ENCODE assay signal across 24 cellular contexts in genomic region chr1:193108471-193108870, GRCh38.
"Had no signal": no experiment of that assay in that cellular context is flagged by ENCODE, and none has a peak within 500 bp of the region (broad histone marks: within the 10 kb centered on the region; RNA-seq: fewer than 3 reads in every experiment).

No MANE protein-coding gene starts in this region.

- H3K27me3 Mint-ChIP-seq: activated CD4-positive, alpha-beta memory T cell treated with anti-CD3 and anti-CD28 coated beads, Interleukin-2, amount 10 ng/mL, durations not matched to agents 7 days and 5 days; activated naive CD8-positive, alpha-beta T cell; activated T-cell treated with anti-CD3 and anti-CD28 coated beads, Interleukin-2, amount 50 U/mL, for 24 hours had no signal

- H3K27ac ChIP-seq: body of pancreas had no signal

- H3K27ac Mint-ChIP-seq: activated CD4-positive, alpha-beta memory T cell treated with anti-CD3 and anti-CD28 coated beads, Interleukin-2, amount 10 ng/mL, durations not matched to agents 7 days and 5 days; activated CD4-positive, alpha-beta T cell treated with anti-CD3 and anti-CD28 coated beads, Interleukin-2, amount 10 ng/mL, durations not matched to agents 7 days and 5 days; activated naive CD8-positive, alpha-beta T cell; activated T-cell treated with anti-CD3 and anti-CD28 coated beads, Interleukin-2, amount 50 U/mL, for 24 hours; activated T-cell treated with anti-CD3 and anti-CD28 coated beads, Interleukin-2, amount 50 U/mL, for 72 hours; WTC11 had no signal

- H3K4me3 ChIP-seq: body of pancreas had no signal

- H3K9me3 ChIP-seq: body of pancreas had no signal

- H3K4me3 Mint-ChIP-seq: activated CD4-positive, alpha-beta memory T cell treated with anti-CD3 and anti-CD28 coated beads, Interleukin-2, amount 10 ng/mL, durations not matched to agents 7 days and 5 days; activated CD4-positive, alpha-beta T cell treated with anti-CD3 and anti-CD28 coated beads, Interleukin-2, amount 10 ng/mL, durations not matched to agents 7 days and 5 days; activated naive CD8-positive, alpha-beta T cell; activated T-cell treated with anti-CD3 and anti-CD28 coated beads, Interleukin-2, amount 50 U/mL, for 24 hours; activated T-cell treated with anti-CD3 and anti-CD28 coated beads, Interleukin-2, amount 50 U/mL, for 72 hours; WTC11 had no signal

- DNase-seq: activated CD4-positive, alpha-beta memory T cell treated with anti-CD3 and anti-CD28 coated beads, Interleukin-2, amount 10 ng/mL, durations not matched to agents 7 days and 5 days; activated CD4-positive, alpha-beta T cell treated with anti-CD3 and anti-CD28 coated beads for 1 hour; activated CD4-positive, alpha-beta T cell treated with anti-CD3 and anti-CD28 coated beads for 4 hours; activated CD4-positive, alpha-beta T cell treated with anti-CD3 and anti-CD28 coated beads, Interleukin-2, amount 10 ng/mL, durations not matched to agents 7 days and 5 days; activated CD4-positive, alpha-beta T cell treated with anti-CD3 and anti-CD28 coated beads, Interleukin-2, amount 50 U/mL, for 4 hours; activated CD8-positive, alpha-beta memory T cell treated with anti-CD3 and anti-CD28 coated beads, Interleukin-2, amount 50 U/mL, for 48 hours; activated gamma-delta T cell; activated naive CD4-positive, alpha-beta T cell; activated naive CD4-positive, alpha-beta T cell treated with anti-CD3 and anti-CD28 coated beads, Interleukin-2, amount 50 U/mL, for 16 hours; activated T-cell treated with anti-CD3 and anti-CD28 coated beads for 4 hours; activated T-cell treated with anti-CD3 and anti-CD28 coated beads, Interleukin-2, amount 50 U/mL, for 24 hours; activated T-cell treated with anti-CD3 and anti-CD28 coated beads, Interleukin-2, amount 50 U/mL, for 72 hours; amniotic stem cell; anterior cingulate cortex; body of pancreas; caudate nucleus; cortex of kidney; effector CD8-positive, alpha-beta T cell; head of caudate nucleus; T-helper 2 cell had no signal

- H3K36me3 Mint-ChIP-seq: activated naive CD8-positive, alpha-beta T cell; WTC11 had no signal

- H3K9me3 Mint-ChIP-seq: activated CD4-positive, alpha-beta memory T cell treated with anti-CD3 and anti-CD28 coated beads, Interleukin-2, amount 10 ng/mL, durations not matched to agents 7 days and 5 days; activated CD4-positive, alpha-beta T cell treated with anti-CD3 and anti-CD28 coated beads, Interleukin-2, amount 10 ng/mL, durations not matched to agents 7 days and 5 days; activated T-cell treated with anti-CD3 and anti-CD28 coated beads, Interleukin-2, amount 50 U/mL, for 24 hours; activated T-cell treated with anti-CD3 and anti-CD28 coated beads, Interleukin-2, amount 50 U/mL, for 72 hours; WTC11 had no signal

- H3K27me3 ChIP-seq: body of pancreas had no signal

- FAIRE-seq: colon, frontal cortex had no signal
